Comparison of ENCODE assay signal across 13 cellular contexts in the genomic region with DNA sequence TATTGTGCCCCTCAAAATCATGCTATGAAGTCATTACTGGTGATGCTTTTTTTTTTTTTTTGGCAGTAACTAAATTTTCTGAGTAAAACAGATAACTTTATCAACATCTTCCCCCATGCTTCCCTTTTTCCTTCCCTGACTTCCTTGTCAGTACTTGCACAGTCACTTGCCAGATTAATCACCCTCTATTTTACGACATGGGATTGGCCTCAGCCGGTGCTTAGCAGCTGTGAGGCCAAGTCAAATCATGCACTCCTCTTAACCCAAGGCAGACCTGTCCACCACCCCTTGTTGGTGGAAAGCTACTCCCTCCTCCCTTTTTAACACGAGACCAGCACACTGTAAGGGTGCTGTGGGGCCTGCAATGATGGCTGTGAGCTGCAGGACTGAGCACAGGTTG.
DNase-seq lines count a peak whose midpoint lies in the region; ATAC-seq and TF ChIP-seq lines count a peak whose summit lies in the region.
"Had no signal": no experiment of that assay in that cellular context is flagged by ENCODE, and none has a peak within 500 bp of the region (broad histone marks: within the 10 kb centered on the region; RNA-seq: fewer than 3 reads in every experiment).

No MANE protein-coding gene starts in this region.

- ATAC-seq in Right ventricle myocardium superior (ENCODE audit: poor library complexity) (peak; percentile 69), heart left ventricle (peak in 3 of 4 donors; percentile 57 to 78 (median 71)), GM19455 (IDR thresholded peaks at IDR 0.05; ENCODE audit: unreplicated experiment) (no peak)
- no peak for ATAC-seq in activated naive CD8-positive, alpha-beta T cell treated with anti-CD3 and anti-CD28 coated beads, Interleukin-2, amount 50 U/mL, for 24 hours

- H3K36me3 ChIP-seq in right atrium auricular region, result peaks cover 67% of the 10 kb centered on the region
- H3K36me3 ChIP-seq in heart left ventricle, result peaks cover 3 to 99% (median 79%) of the 10 kb centered on the region in 9 donors
- H3K36me3 ChIP-seq in uterus, result no peaks in the 10 kb centered on the region

- peak overlapping the region in 1 of 2 donors; percentile 26 for H3K27ac ChIP-seq in right atrium auricular region
- peak overlapping the region in 1 of 12 donors; percentile 38 for H3K27ac ChIP-seq in heart left ventricle
- H3K27ac ChIP-seq in uterus, result peak overlapping the region; percentile 23 to 43
- H3K27ac ChIP-seq: BLaER1 had no signal

- H3K4me3 ChIP-seq in right atrium auricular region, result no peak overlapping the region
- H3K4me3 ChIP-seq in heart left ventricle, result no peak overlapping the region
- H3K4me3 ChIP-seq in uterus, result no peak overlapping the region
- H3K4me3 ChIP-seq: BLaER1 had no signal

- DNase-seq in Right ventricle myocardium superior (no peak), right atrium auricular region (ENCODE audit: low spot score) (no peak), SIG-M5 (lab: John Stamatoyannopoulos, UW) (peak; percentile 11), heart left ventricle (no peak), uterus (peak; percentile 54 to 62)
- DNase-seq in central memory CD4-positive, alpha-beta T cell, result no peak
- no peak for DNase-seq in activated naive CD8-positive, alpha-beta T cell treated with anti-CD3 and anti-CD28 coated beads, Interleukin-2, amount 50 U/mL, for 24 hours
- DNase-seq: activated CD4-positive, alpha-beta T cell treated with anti-CD3 and anti-CD28 coated beads, Interleukin-2, amount 50 U/mL, for 48 hours; effector CD8-positive, alpha-beta T cell; NCI-H1048; stimulated activated naive CD4-positive, alpha-beta T cell had no signal

- WGBS in heart left ventricle, 4 donors, result 54 to 69% (median 66%) methylated on average over 3 of the region's 3 CpGs

- no peaks in the 10 kb centered on the region for H3K4me1 Mint-ChIP-seq in activated naive CD8-positive, alpha-beta T cell treated with anti-CD3 and anti-CD28 coated beads, Interleukin-2, amount 50 U/mL, for 24 hours

- intact Hi-C loops in Right ventricle myocardium superior (cut with DNase I), result no loop called here
- intact Hi-C loops in heart left ventricle (cut with DNase I), result loop anchor here in 1 of 10 donors (10.0 kb wide), 1 partner anchor 59 kb away; no protein-coding TSS in a partner anchor
- intact Hi-C loops in uterus (cut with DNase I; ENCODE audit: low total_unique reads), result no loop called here

- no peak for TF ChIP-seq POLR2A in heart left ventricle (IDR thresholded peaks at IDR 0.05)
- TF ChIP-seq POLR2A in uterus (IDR thresholded peaks at IDR 0.05), result no peak

- no peaks in the 10 kb centered on the region for H3K27me3 ChIP-seq in right atrium auricular region
- no peaks in the 10 kb centered on the region for H3K27me3 ChIP-seq in heart left ventricle
- H3K27me3 ChIP-seq in uterus, result no peaks in the 10 kb centered on the region
- H3K27me3 ChIP-seq: BLaER1 had no signal

- no peaks in the 10 kb centered on the region for H3K9me3 Mint-ChIP-seq in activated naive CD8-positive, alpha-beta T cell treated with anti-CD3 and anti-CD28 coated beads, Interleukin-2, amount 50 U/mL, for 24 hours

- TF ChIP-seq CTCF in right atrium auricular region (IDR thresholded peaks at IDR 0.05), result no peak
- no peak for TF ChIP-seq CTCF in heart left ventricle (IDR thresholded peaks at IDR 0.05)
- TF ChIP-seq CTCF in uterus (IDR thresholded peaks at IDR 0.05), result no peak

- H3K27me3 Mint-ChIP-seq in activated naive CD8-positive, alpha-beta T cell treated with anti-CD3 and anti-CD28 coated beads, Interleukin-2, amount 50 U/mL, for 24 hours, result no peaks in the 10 kb centered on the region

- H3K4me1 ChIP-seq in right atrium auricular region (no peaks in the 10 kb centered on the region), heart left ventricle (peaks cover 0 to 17% (median under 1%) of the 10 kb centered on the region in 12 donors), uterus (no peaks in the 10 kb centered on the region)

- H3K4me3 Mint-ChIP-seq in activated naive CD8-positive, alpha-beta T cell treated with anti-CD3 and anti-CD28 coated beads, Interleukin-2, amount 50 U/mL, for 24 hours, result no peak overlapping the region

- H3K27ac Mint-ChIP-seq in activated naive CD8-positive, alpha-beta T cell treated with anti-CD3 and anti-CD28 coated beads, Interleukin-2, amount 50 U/mL, for 24 hours, result no peak overlapping the region

- no peaks in the 10 kb centered on the region for H3K36me3 Mint-ChIP-seq in activated naive CD8-positive, alpha-beta T cell treated with anti-CD3 and anti-CD28 coated beads, Interleukin-2, amount 50 U/mL, for 24 hours (ENCODE audit: low read depth)

- H3K9me3 ChIP-seq in right atrium auricular region (no peaks in the 10 kb centered on the region), heart left ventricle (no peaks in the 10 kb centered on the region), uterus (no peaks in the 10 kb centered on the region)
- H3K9me3 ChIP-seq: BLaER1 had no signal

Comparison
In these comparisons a context has a peak if more than half of its experiments do, and no peak if none do; other contexts are left out.
1. ATAC-seq: peak in Right ventricle myocardium superior (single experiment) and heart left ventricle (3 of 4); none in GM19455 (single experiment) and activated naive CD8-positive, alpha-beta T cell treated with anti-CD3 and anti-CD28 coated beads, Interleukin-2, amount 50 U/mL, for 24 hours (single experiment).
2. DNase-seq: peak in SIG-M5 (single experiment) and uterus (2 of 2); none in Right ventricle myocardium superior (single experiment), right atrium auricular region (single experiment), heart left ventricle (0 of 5), central memory CD4-positive, alpha-beta T cell (single experiment) and activated naive CD8-positive, alpha-beta T cell treated with anti-CD3 and anti-CD28 coated beads, Interleukin-2, amount 50 U/mL, for 24 hours (single experiment).